11 cellular contexts compared by ENCODE assay signal in the genomic region with DNA sequence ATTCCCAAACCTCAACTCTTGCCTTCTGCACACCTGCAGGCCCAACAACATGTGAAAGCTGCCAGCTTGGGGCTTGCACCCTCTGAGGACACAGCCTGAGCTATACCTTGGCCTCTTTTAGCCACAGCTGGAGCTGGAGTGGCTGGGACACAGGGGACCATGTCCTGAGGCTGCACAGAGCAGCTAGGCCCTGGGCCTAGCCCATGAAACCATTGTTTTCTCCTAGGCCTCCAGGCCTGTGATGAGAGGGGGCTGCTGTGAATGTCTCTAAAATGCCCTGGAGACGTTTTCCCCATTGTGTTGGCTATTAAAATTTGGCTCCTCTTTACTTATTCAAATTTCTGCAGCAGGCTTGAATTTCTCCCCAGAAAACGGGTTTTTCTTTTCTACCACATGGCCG. TPM values are rescaled to one million over a fixed set of nuclear protein-coding genes. Genes with fewer than 3 reads are reported as not detected.
"Had no signal": no experiment of that assay in that cellular context is flagged by ENCODE, and none has a peak within 500 bp of the region (broad histone marks: within the 10 kb centered on the region; RNA-seq: fewer than 3 reads in every experiment).

No MANE protein-coding gene starts in this region.

- ATAC-seq: GM23338 had no signal

- H3K4me1 Mint-ChIP-seq: GM23338, H9 had no signal

- FAIRE-seq: H1, H54, HTR-8/SVneo had no signal

- H3K4me3 Mint-ChIP-seq: GM23338, H9, HFFc6, IgD-negative memory B cell had no signal

- H2AFZ ChIP-seq: GM23338 had no signal

- H3K27me3 Mint-ChIP-seq: IgD-negative memory B cell had no signal

- H3K4me2 ChIP-seq: GM23338 had no signal

- H3K4me3 ChIP-seq: GM23338 had no signal

- DNase-seq: H9, HCEC 1CT, HFFc6, Kasumi-1, KG1 had no signal

- H3K27ac Mint-ChIP-seq: GM23338, H9, HFFc6, IgD-negative memory B cell had no signal

RNA-seq across cellular contexts. Expression of a gene that starts 7.2 kb away (rescaled TPM):
- total RNA-seq: HT-29 had no signal

RNA-seq across cellular contexts. Expression of a gene that starts 22.6 kb away (rescaled TPM):
- total RNA-seq: HT-29 had no signal
- polyA plus RNA-seq: IgD-negative memory B cell had no signal
